Comparison of ENCODE assay signal across 16 cellular contexts in the genomic region with DNA sequence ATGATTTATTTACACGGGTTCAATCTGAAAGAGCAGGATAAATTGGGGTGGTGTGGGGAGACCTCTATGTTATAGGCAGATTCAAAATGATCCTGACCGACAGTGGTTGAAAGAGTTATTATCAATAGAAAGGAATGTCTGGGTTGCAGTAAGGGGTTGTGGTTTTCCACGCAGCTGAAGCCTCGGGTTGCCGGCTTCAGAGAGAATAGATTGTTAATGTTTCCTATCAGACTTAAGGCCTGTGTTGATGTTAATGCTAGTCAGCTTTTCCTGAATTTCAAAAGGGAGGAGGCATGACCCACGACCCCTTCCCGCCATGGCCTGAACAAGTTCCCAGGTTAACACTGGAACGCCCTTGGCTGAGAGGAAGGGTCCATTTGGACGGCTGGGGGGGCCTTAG. TPM values are rescaled to one million over a fixed set of nuclear protein-coding genes. Genes with fewer than 3 reads are reported as not detected.
A peak's percentile ranks its signal among the peaks of the same experiment; 100 is the strongest.
DNase-seq lines count a peak whose midpoint lies in the region; ATAC-seq lines count a peak whose summit lies in the region.
"Had no signal": no experiment of that assay in that cellular context is flagged by ENCODE, and none has a peak within 500 bp of the region (broad histone marks: within the 10 kb centered on the region; RNA-seq: fewer than 3 reads in every experiment).

No MANE protein-coding gene starts in this region.

- H3K4me3 Mint-ChIP-seq in activated naive CD4-positive, alpha-beta T cell treated with anti-CD3 and anti-CD28 coated beads, Interleukin-2, amount 50 U/mL, for 24 hours: peak overlapping the region; percentile 47
- H3K4me3 Mint-ChIP-seq in activated T-helper 17 cell treated with anti-CD3 and anti-CD28 coated beads, Interleukin-2, amount 50 U/mL, for 72 hours: peak overlapping the region; percentile 4
- no peak overlapping the region for H3K4me3 Mint-ChIP-seq in stimulated activated naive B cell treated with anti-CD40 and anti-IgM and Interleukin-4, amounts not matched to agents 10 μg/mL and 1 μg/mL and 100 μg/mL, for 72 hours

- H3K9me3 Mint-ChIP-seq in activated naive CD4-positive, alpha-beta T cell treated with anti-CD3 and anti-CD28 coated beads, Interleukin-2, amount 50 U/mL, for 24 hours: no peaks in the 10 kb centered on the region
- H3K9me3 Mint-ChIP-seq in activated T-helper 17 cell treated with anti-CD3 and anti-CD28 coated beads, Interleukin-2, amount 50 U/mL, for 72 hours: no peaks in the 10 kb centered on the region
- no peaks in the 10 kb centered on the region for H3K9me3 Mint-ChIP-seq in stimulated activated naive B cell treated with anti-CD40 and anti-IgM and Interleukin-4, amounts not matched to agents 10 μg/mL and 1 μg/mL and 100 μg/mL, for 72 hours

- no peak for DNase-seq in activated naive CD4-positive, alpha-beta T cell (lab: John Stamatoyannopoulos, UW)
- peak; percentile 47 for DNase-seq in iris pigment epithelial cell (ENCODE audit: low read depth)
- DNase-seq in stimulated activated naive B cell treated with anti-CD40 and anti-IgM and Interleukin-4, amounts not matched to agents 10 μg/mL and 1 μg/mL and 100 μg/mL, for 72 hours: no peak
- no peak for DNase-seq in activated CD4-positive, CD25-positive, alpha-beta regulatory T cell (lab: John Stamatoyannopoulos, UW)
- no peak for DNase-seq in amygdala (lab: John Stamatoyannopoulos, UW)
- DNase-seq: COR-L47, erythroblast, mammary epithelial cell, NCI-H1417, nucleus accumbens, SK-N-SH had no signal

- H3K27me3 Mint-ChIP-seq in activated naive CD4-positive, alpha-beta T cell treated with anti-CD3 and anti-CD28 coated beads, Interleukin-2, amount 50 U/mL, for 24 hours: no peaks in the 10 kb centered on the region
- no peaks in the 10 kb centered on the region for H3K27me3 Mint-ChIP-seq in activated T-helper 17 cell treated with anti-CD3 and anti-CD28 coated beads, Interleukin-2, amount 50 U/mL, for 72 hours
- H3K27me3 Mint-ChIP-seq in stimulated activated naive B cell treated with anti-CD40 and anti-IgM and Interleukin-4, amounts not matched to agents 10 μg/mL and 1 μg/mL and 100 μg/mL, for 72 hours: no peaks in the 10 kb centered on the region

- H3K27ac Mint-ChIP-seq in activated naive CD4-positive, alpha-beta T cell treated with anti-CD3 and anti-CD28 coated beads, Interleukin-2, amount 50 U/mL, for 24 hours: no peak overlapping the region
- H3K27ac Mint-ChIP-seq in activated T-helper 17 cell treated with anti-CD3 and anti-CD28 coated beads, Interleukin-2, amount 50 U/mL, for 72 hours: no peak overlapping the region
- H3K27ac Mint-ChIP-seq in stimulated activated naive B cell treated with anti-CD40 and anti-IgM and Interleukin-4, amounts not matched to agents 10 μg/mL and 1 μg/mL and 100 μg/mL, for 72 hours: peak overlapping the region; percentile 37

- ATAC-seq in activated T-helper 17 cell treated with anti-CD3 and anti-CD28 coated beads, Interleukin-2, amount 50 U/mL, for 72 hours (replicated peaks): no peak
- no peak for ATAC-seq in stimulated activated naive B cell treated with anti-CD40 and anti-IgM and Interleukin-4, amounts not matched to agents 10 μg/mL and 1 μg/mL and 100 μg/mL, for 72 hours (replicated peaks)
- no peak for ATAC-seq in HG03457 (IDR thresholded peaks at IDR 0.05; ENCODE audit: unreplicated experiment)
- ATAC-seq: HCT116, sciatic nerve had no signal

- peaks cover 19% of the 10 kb centered on the region for H3K4me1 Mint-ChIP-seq in activated naive CD4-positive, alpha-beta T cell treated with anti-CD3 and anti-CD28 coated beads, Interleukin-2, amount 50 U/mL, for 24 hours
- H3K4me1 Mint-ChIP-seq in activated T-helper 17 cell treated with anti-CD3 and anti-CD28 coated beads, Interleukin-2, amount 50 U/mL, for 72 hours: peaks cover 8% of the 10 kb centered on the region
- peaks cover 16 to 27% of the 10 kb centered on the region in 2 donors for H3K4me1 Mint-ChIP-seq in stimulated activated naive B cell treated with anti-CD40 and anti-IgM and Interleukin-4, amounts not matched to agents 10 μg/mL and 1 μg/mL and 100 μg/mL, for 72 hours

- peaks cover 2% of the 10 kb centered on the region for H3K36me3 Mint-ChIP-seq in activated naive CD4-positive, alpha-beta T cell treated with anti-CD3 and anti-CD28 coated beads, Interleukin-2, amount 50 U/mL, for 24 hours
- H3K36me3 Mint-ChIP-seq in activated T-helper 17 cell treated with anti-CD3 and anti-CD28 coated beads, Interleukin-2, amount 50 U/mL, for 72 hours (ENCODE audit: low read depth): peaks cover 24% of the 10 kb centered on the region
- peaks cover 11 to 15% of the 10 kb centered on the region in 2 donors for H3K36me3 Mint-ChIP-seq in stimulated activated naive B cell treated with anti-CD40 and anti-IgM and Interleukin-4, amounts not matched to agents 10 μg/mL and 1 μg/mL and 100 μg/mL, for 72 hours

RNA-seq across cellular contexts. Expression of gene UBE2J2, which starts 2.2 kb away (rescaled TPM):
- 10 to 100 TPM; 68.7 to 78.0 TPM for total RNA-seq in activated T-helper 17 cell treated with anti-CD3 and anti-CD28 coated beads, Interleukin-2, amount 50 U/mL, for 72 hours

RNA-seq across cellular contexts. Expression of gene SCNN1D, which starts 4.4 kb away (rescaled TPM):
- 1 to 10 TPM; 4.7 to 9.8 TPM for total RNA-seq in activated T-helper 17 cell treated with anti-CD3 and anti-CD28 coated beads, Interleukin-2, amount 50 U/mL, for 72 hours

RNA-seq across cellular contexts. Expression of gene C1QTNF12, which starts 29.3 kb away (rescaled TPM):
- total RNA-seq in activated T-helper 17 cell treated with anti-CD3 and anti-CD28 coated beads, Interleukin-2, amount 50 U/mL, for 72 hours: 1 to 10 TPM; 1.8 to 7.5 TPM

RNA-seq across cellular contexts. Expression of gene ACAP3, which starts 31.9 kb away (rescaled TPM):
- total RNA-seq in activated T-helper 17 cell treated with anti-CD3 and anti-CD28 coated beads, Interleukin-2, amount 50 U/mL, for 72 hours: 10 to 100 TPM; 41.4 to 43.3 TPM

RNA-seq across cellular contexts. Expression of gene PUSL1, which starts 32.6 kb away (rescaled TPM):
- 10 to 100 TPM; 15.9 to 24.0 TPM for total RNA-seq in activated T-helper 17 cell treated with anti-CD3 and anti-CD28 coated beads, Interleukin-2, amount 50 U/mL, for 72 hours

Comparison
In these comparisons a context has a peak if more than half of its experiments do, and no peak if none do; other contexts are left out.
1. H3K4me3 Mint-ChIP-seq: peak in activated naive CD4-positive, alpha-beta T cell treated with anti-CD3 and anti-CD28 coated beads, Interleukin-2, amount 50 U/mL, for 24 hours (single experiment) and activated T-helper 17 cell treated with anti-CD3 and anti-CD28 coated beads, Interleukin-2, amount 50 U/mL, for 72 hours (single experiment); none in stimulated activated naive B cell treated with anti-CD40 and anti-IgM and Interleukin-4, amounts not matched to agents 10 μg/mL and 1 μg/mL and 100 μg/mL, for 72 hours (0 of 2).